Comparison of ENCODE assay signal across 8 cellular contexts in the genomic region with DNA sequence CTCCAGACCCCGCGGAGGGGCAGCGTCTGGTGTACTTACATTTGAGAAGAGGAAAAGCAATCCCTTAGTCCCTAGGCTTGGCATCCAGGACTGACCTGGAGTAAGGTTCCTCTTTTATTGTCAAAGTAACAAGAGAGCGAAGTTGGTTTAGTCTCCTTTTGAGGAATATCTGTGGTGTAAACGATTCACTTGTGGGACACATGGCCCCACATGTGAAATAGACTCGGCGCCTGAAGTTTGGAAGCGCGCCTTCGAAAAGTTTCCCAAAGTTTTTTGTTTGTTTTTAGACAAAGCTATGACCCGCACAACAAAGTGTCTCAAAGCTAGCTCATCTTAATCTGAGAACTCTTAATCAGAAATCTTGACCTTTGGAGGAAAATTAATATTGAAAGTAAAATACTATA. TPM values are rescaled to one million over a fixed set of nuclear protein-coding genes. Genes with fewer than 3 reads are reported as not detected.
DNase-seq lines count a peak whose midpoint lies in the region; ATAC-seq lines count a peak whose summit lies in the region.

No MANE protein-coding gene starts in this region.

- peaks cover 59% of the 10 kb centered on the region for H3K36me3 Mint-ChIP-seq in activated T-helper 17 cell treated with anti-CD3 and anti-CD28 coated beads, Interleukin-2, amount 50 U/mL, for 72 hours (ENCODE audit: low read depth)

- H3K4me3 ChIP-seq in iPS-18c (ENCODE audit: insufficient read depth, low read depth, low read length) = peak overlapping the region; percentile 97

- no peaks in the 10 kb centered on the region for H3K9me3 Mint-ChIP-seq in activated T-helper 17 cell treated with anti-CD3 and anti-CD28 coated beads, Interleukin-2, amount 50 U/mL, for 72 hours
- no peaks in the 10 kb centered on the region for H3K9me3 Mint-ChIP-seq in stimulated activated naive CD8-positive, alpha-beta T cell treated with anti-CD3 and anti-CD28 coated beads, Interleukin-15, amount 100 ng/mL, for 72 hours

- no peak for ATAC-seq in activated T-helper 17 cell treated with anti-CD3 and anti-CD28 coated beads, Interleukin-2, amount 50 U/mL, for 72 hours (replicated peaks)
- no peak for ATAC-seq in stimulated activated naive CD8-positive, alpha-beta T cell treated with anti-CD3 and anti-CD28 coated beads, Interleukin-15, amount 100 ng/mL, for 72 hours
- no peak for ATAC-seq in HG03159 (IDR thresholded peaks at IDR 0.05; ENCODE audit: unreplicated experiment)
- ATAC-seq in HG02588 (IDR thresholded peaks at IDR 0.05; ENCODE audit: unreplicated experiment) = no peak
- no peak for ATAC-seq in HG03135 (IDR thresholded peaks at IDR 0.05; ENCODE audit: unreplicated experiment)

- no peaks in the 10 kb centered on the region for H3K27me3 Mint-ChIP-seq in activated T-helper 17 cell treated with anti-CD3 and anti-CD28 coated beads, Interleukin-2, amount 50 U/mL, for 72 hours
- no peaks in the 10 kb centered on the region for H3K27me3 Mint-ChIP-seq in stimulated activated naive CD8-positive, alpha-beta T cell treated with anti-CD3 and anti-CD28 coated beads, Interleukin-15, amount 100 ng/mL, for 72 hours

- H3K9me3 ChIP-seq in iPS-18c (ENCODE audit: control insufficient read depth, insufficient read depth, low read length) = peaks cover 2% of the 10 kb centered on the region

- DNase-seq in A172 (ENCODE audit: low spot score) = peak; percentile 4
- peak; percentile 21 for DNase-seq in HCEC 1CT
- DNase-seq in stimulated activated naive CD8-positive, alpha-beta T cell treated with anti-CD3 and anti-CD28 coated beads, Interleukin-15, amount 100 ng/mL, for 72 hours = no peak

- peaks cover 27% of the 10 kb centered on the region for H3K4me1 Mint-ChIP-seq in activated T-helper 17 cell treated with anti-CD3 and anti-CD28 coated beads, Interleukin-2, amount 50 U/mL, for 72 hours
- H3K4me1 Mint-ChIP-seq in stimulated activated naive CD8-positive, alpha-beta T cell treated with anti-CD3 and anti-CD28 coated beads, Interleukin-15, amount 100 ng/mL, for 72 hours = peaks cover 38% of the 10 kb centered on the region

- peak overlapping the region; percentile 81 for H3K27ac Mint-ChIP-seq in activated T-helper 17 cell treated with anti-CD3 and anti-CD28 coated beads, Interleukin-2, amount 50 U/mL, for 72 hours
- peak overlapping the region; percentile 76 to 98 for H3K27ac Mint-ChIP-seq in stimulated activated naive CD8-positive, alpha-beta T cell treated with anti-CD3 and anti-CD28 coated beads, Interleukin-15, amount 100 ng/mL, for 72 hours

- peak overlapping the region; percentile 92 for H3K4me3 Mint-ChIP-seq in activated T-helper 17 cell treated with anti-CD3 and anti-CD28 coated beads, Interleukin-2, amount 50 U/mL, for 72 hours
- H3K4me3 Mint-ChIP-seq in stimulated activated naive CD8-positive, alpha-beta T cell treated with anti-CD3 and anti-CD28 coated beads, Interleukin-15, amount 100 ng/mL, for 72 hours = peak overlapping the region; percentile 89 to 95

RNA-seq across cellular contexts. Expression of gene STYX, which starts 0.7 kb away (rescaled TPM):
- 12.3 and 12.7 TPM in 2 replicates for total RNA-seq in A172 (2014; rRNA removed; shearing (Covaris generic))
- 10 to 100 TPM; 13.4 to 14.0 TPM for total RNA-seq in activated T-helper 17 cell treated with anti-CD3 and anti-CD28 coated beads, Interleukin-2, amount 50 U/mL, for 72 hours

RNA-seq across cellular contexts. Expression of gene PSMC6, which starts 23.7 kb away (rescaled TPM):
- total RNA-seq in A172 (2014; rRNA removed; shearing (Covaris generic)) = 150 and 171 TPM in 2 replicates
- 100 to 1,000 TPM in 1 of 2 donors, 10 to 100 TPM in 1; 90.0 to 122 TPM for total RNA-seq in activated T-helper 17 cell treated with anti-CD3 and anti-CD28 coated beads, Interleukin-2, amount 50 U/mL, for 72 hours

RNA-seq across cellular contexts. Expression of gene ERO1A, which starts 35.4 kb away (rescaled TPM):
- 38.9 and 49.2 TPM in 2 replicates for total RNA-seq in A172 (2014; rRNA removed; shearing (Covaris generic))
- 100 to 1,000 TPM; 220 to 329 TPM for total RNA-seq in activated T-helper 17 cell treated with anti-CD3 and anti-CD28 coated beads, Interleukin-2, amount 50 U/mL, for 72 hours

Comparison
In these comparisons a context has a peak if more than half of its experiments do, and no peak if none do; other contexts are left out.
1. DNase-seq: peak in A172 (single experiment) and HCEC 1CT (single experiment); none in stimulated activated naive CD8-positive, alpha-beta T cell treated with anti-CD3 and anti-CD28 coated beads, Interleukin-15, amount 100 ng/mL, for 72 hours (0 of 2).